In the genomic region with DNA sequence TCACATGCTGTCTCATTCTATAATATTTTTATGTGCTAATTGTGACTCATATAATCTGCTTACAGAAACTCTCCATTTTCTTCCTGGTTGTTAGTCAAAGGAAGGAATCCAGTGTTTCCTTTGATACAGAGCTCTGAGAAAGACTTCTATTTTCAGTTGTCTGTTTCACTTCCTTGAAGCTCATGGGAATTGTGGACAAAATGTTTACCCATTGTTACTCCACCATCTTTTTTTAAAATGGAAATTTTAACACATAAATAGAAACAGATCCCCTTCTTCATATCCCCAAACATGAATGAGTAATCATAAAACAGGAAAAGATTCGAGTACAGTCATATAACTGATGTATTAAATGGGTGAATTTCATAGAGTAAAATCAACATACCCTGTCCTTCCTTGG, we compare ENCODE assay signal across 24 cellular contexts. TPM values are rescaled to one million over a fixed set of nuclear protein-coding genes. Genes with fewer than 3 reads are reported as not detected.
A peak's percentile ranks its signal among the peaks of the same experiment; 100 is the strongest.
DNase-seq lines count a peak whose midpoint lies in the region; ATAC-seq, FAIRE-seq and TF ChIP-seq lines count a peak whose summit lies in the region.
"Had no signal": no experiment of that assay in that cellular context is flagged by ENCODE, and none has a peak within 500 bp of the region (broad histone marks: within the 10 kb centered on the region; RNA-seq: fewer than 3 reads in every experiment).

No MANE protein-coding gene starts in this region.

- H3K4me1 ChIP-seq in left ventricle myocardium inferior = peaks cover 24% of the 10 kb centered on the region
- H3K4me1 ChIP-seq in astrocyte (ENCODE audit: insufficient read depth, low read length) = no peaks in the 10 kb centered on the region
- no peaks in the 10 kb centered on the region for H3K4me1 ChIP-seq in esophagus muscularis mucosa
- H3K4me1 ChIP-seq: A549, uterus had no signal

- no peak overlapping the region for H3K4me2 ChIP-seq in astrocyte (ENCODE audit: low read length)
- H3K4me2 ChIP-seq: A549 had no signal

- 74% methylated on average over 1 of the region's 1 CpG for WGBS in esophagus muscularis mucosa

- H3K4me1 Mint-ChIP-seq in astrocyte (ENCODE audit: low read depth, unreplicated experiment) = peaks cover 6% of the 10 kb centered on the region
- H3K4me1 Mint-ChIP-seq: activated naive CD8-positive, alpha-beta T cell treated with anti-CD3 and anti-CD28 coated beads, Interleukin-2, amount 50 U/mL, for 24 hours had no signal

- ATAC-seq in left ventricle myocardium superior (no peak), HG03025 (IDR thresholded peaks at IDR 0.05; ENCODE audit: low FRiP score, unreplicated experiment) (no peak), GM18517 (IDR thresholded peaks at IDR 0.05; ENCODE audit: unreplicated experiment) (no peak)
- ATAC-seq: A549; activated naive CD8-positive, alpha-beta T cell treated with anti-CD3 and anti-CD28 coated beads, Interleukin-2, amount 50 U/mL, for 24 hours; mucosa of descending colon had no signal

- H3K9me3 ChIP-seq in left ventricle myocardium inferior (replicated peaks) = no peaks in the 10 kb centered on the region
- H3K9me3 ChIP-seq in astrocyte (ENCODE audit: insufficient read depth, low read depth, low read length) = no peaks in the 10 kb centered on the region
- no peaks in the 10 kb centered on the region for H3K9me3 ChIP-seq in esophagus muscularis mucosa
- H3K9me3 ChIP-seq: A549, mucosa of descending colon, uterus had no signal

- TF ChIP-seq EP300 in esophagus muscularis mucosa (IDR thresholded peaks at IDR 0.05) = no peak

- intact Hi-C loops in left ventricle myocardium inferior (cut with micrococcal nuclease) (no loop called here), left ventricle myocardium superior (cut with micrococcal nuclease) (no loop called here), esophagus muscularis mucosa (cut with DNase I) (no loop called here)

- no peak overlapping the region for H2AFZ ChIP-seq in astrocyte (ENCODE audit: low read depth, low read length)

- TF ChIP-seq CTCF in left ventricle myocardium inferior (IDR thresholded peaks at IDR 0.05; ENCODE audit: borderline replicate concordance) = no peak
- TF ChIP-seq CTCF in astrocyte (IDR thresholded peaks at IDR 0.05; ENCODE audit: insufficient read depth, low read depth, low read length) = no peak
- TF ChIP-seq CTCF in fibroblast of pulmonary artery (IDR thresholded peaks at IDR 0.05; ENCODE audit: low read length, missing control alignments) = no peak
- TF ChIP-seq CTCF in esophagus muscularis mucosa (IDR thresholded peaks at IDR 0.05) = no peak

- H3K27ac ChIP-seq in left ventricle myocardium inferior (replicated peaks) (peak overlapping the region; percentile 73), astrocyte (ENCODE audit: low read depth, low read length) (peak overlapping the region; percentile 1), esophagus muscularis mucosa (replicated peaks in 1 of 4) (no peak overlapping the region)
- H3K27ac ChIP-seq: A549, uterus had no signal

- no peaks in the 10 kb centered on the region for H3K9me3 Mint-ChIP-seq in astrocyte (ENCODE audit: unreplicated experiment)
- H3K9me3 Mint-ChIP-seq: activated naive CD8-positive, alpha-beta T cell treated with anti-CD3 and anti-CD28 coated beads, Interleukin-2, amount 50 U/mL, for 24 hours; activated T-helper 2 cell treated with anti-CD3 and anti-CD28 coated beads, Interferon-gamma antibody, Interleukin-2, Interleukin-4, amounts not matched to agents 10 μg/mL and 5 μg/mL and 100 μg/mL, durations not matched to agents 14 hours and 24 hours and 36 hours had no signal

- H3K79me2 ChIP-seq in astrocyte (ENCODE audit: insufficient read depth, low read length) = no peaks in the 10 kb centered on the region

- H3K9ac ChIP-seq in astrocyte (ENCODE audit: low read length) = no peak overlapping the region

- H3K36me3 ChIP-seq in left ventricle myocardium inferior (no peaks in the 10 kb centered on the region), astrocyte (ENCODE audit: insufficient read depth, low read length) (no peaks in the 10 kb centered on the region), esophagus muscularis mucosa (no peaks in the 10 kb centered on the region)
- H3K36me3 ChIP-seq: uterus had no signal

- no peak for TF ChIP-seq POLR2A in esophagus muscularis mucosa (IDR thresholded peaks at IDR 0.05; ENCODE audit: low read depth)

- no peak overlapping the region for H3K27ac Mint-ChIP-seq in astrocyte (ENCODE audit: unreplicated experiment)
- H3K27ac Mint-ChIP-seq: activated naive CD8-positive, alpha-beta T cell treated with anti-CD3 and anti-CD28 coated beads, Interleukin-2, amount 50 U/mL, for 24 hours; activated T-helper 2 cell treated with anti-CD3 and anti-CD28 coated beads, Interferon-gamma antibody, Interleukin-2, Interleukin-4, amounts not matched to agents 10 μg/mL and 5 μg/mL and 100 μg/mL, durations not matched to agents 14 hours and 24 hours and 36 hours had no signal

- no peak overlapping the region for H3K4me3 Mint-ChIP-seq in astrocyte (ENCODE audit: unreplicated experiment)
- H3K4me3 Mint-ChIP-seq: activated naive CD8-positive, alpha-beta T cell treated with anti-CD3 and anti-CD28 coated beads, Interleukin-2, amount 50 U/mL, for 24 hours had no signal

- no peak overlapping the region for H3K4me3 ChIP-seq in left ventricle myocardium inferior
- no peak overlapping the region for H3K4me3 ChIP-seq in astrocyte (ENCODE audit: insufficient read depth, low read depth, low read length)
- no peak overlapping the region for H3K4me3 ChIP-seq in fibroblast of pulmonary artery (replicated peaks; ENCODE audit: low read depth, low read length)
- no peak overlapping the region for H3K4me3 ChIP-seq in esophagus muscularis mucosa
- H3K4me3 ChIP-seq: A549, mucosa of descending colon, uterus had no signal

- H3K27me3 ChIP-seq in left ventricle myocardium inferior (ENCODE audit: low read depth) (no peaks in the 10 kb centered on the region), astrocyte (ENCODE audit: insufficient read depth, low read length) (no peaks in the 10 kb centered on the region), esophagus muscularis mucosa (no peaks in the 10 kb centered on the region)
- H3K27me3 ChIP-seq: uterus had no signal

- H3K36me3 Mint-ChIP-seq in astrocyte (ENCODE audit: low read depth, unreplicated experiment) = no peaks in the 10 kb centered on the region

- DNase-seq in left ventricle myocardium inferior = no peak
- no peak for DNase-seq in left ventricle myocardium superior
- DNase-seq in astrocyte (ENCODE audit: low read depth) = no peak
- peak; percentile 18 for DNase-seq in fibroblast of pulmonary artery (ENCODE audit: low read depth)
- DNase-seq in stromal cell of bone marrow (ENCODE audit: low read depth) = peak; percentile 10
- DNase-seq in esophagus muscularis mucosa (ENCODE audit: extremely low spot score) = no peak
- DNase-seq: activated CD4-positive, alpha-beta T cell treated with anti-CD3 and anti-CD28 coated beads for 4 hours; activated naive CD8-positive, alpha-beta T cell treated with anti-CD3 and anti-CD28 coated beads, Interleukin-2, amount 50 U/mL, for 24 hours; C1 segment of cervical spinal cord; caudate nucleus; DMS 273 treated with DMSO at 0.1 percent for 48 hours; effector CD8-positive, alpha-beta T cell; kidney glomerular epithelial cell; mucosa of descending colon; NCI-H1092 treated with DMSO at 0.1 percent for 48 hours; NCI-H2081; RPMI8226; uterus had no signal

- H3K27me3 Mint-ChIP-seq in astrocyte (ENCODE audit: low read depth, unreplicated experiment) = no peaks in the 10 kb centered on the region
- H3K27me3 Mint-ChIP-seq: activated naive CD8-positive, alpha-beta T cell treated with anti-CD3 and anti-CD28 coated beads, Interleukin-2, amount 50 U/mL, for 24 hours had no signal

- no peak for FAIRE-seq in astrocyte (lab: Jason Lieb, UNC)
- FAIRE-seq: A549, GM12892 had no signal

- no peaks in the 10 kb centered on the region for H4K20me1 ChIP-seq in astrocyte (ENCODE audit: insufficient read depth, low read length)

RNA-seq across cellular contexts. Expression of a gene that starts 42.0 kb away (rescaled TPM):
- total RNA-seq in left ventricle myocardium inferior (7.2 TPM), left ventricle myocardium superior (10.5 TPM), astrocyte (0.29 and 0.32 TPM in 2 replicates), esophagus muscularis mucosa (10 to 100 TPM in 1 of 4 donors, 1 to 10 TPM in 3; 6.5 to 10.2 (median 8.6) TPM)
- total RNA-seq: activated T-helper 2 cell treated with anti-CD3 and anti-CD28 coated beads, Interferon-gamma antibody, Interleukin-2, Interleukin-4, amounts not matched to agents 10 μg/mL and 5 μg/mL and 100 μg/mL, durations not matched to agents 14 hours and 24 hours and 36 hours; NCI-H460 had no signal

Comparison
In these comparisons a context has a peak if more than half of its experiments do, and no peak if none do; other contexts are left out.
1. DNase-seq: peak in fibroblast of pulmonary artery (single experiment) and stromal cell of bone marrow (single experiment); none in left ventricle myocardium inferior (single experiment), left ventricle myocardium superior (single experiment), astrocyte (single experiment) and esophagus muscularis mucosa (single experiment).
2. H3K27ac ChIP-seq: peak in left ventricle myocardium inferior (single experiment) and astrocyte (single experiment); none in esophagus muscularis mucosa (0 of 4).